8 cellular contexts compared by ENCODE assay signal in genomic region chr19:19900124-19900523, GRCh38. TPM values are rescaled to one million over a fixed set of nuclear protein-coding genes. Genes with fewer than 3 reads are reported as not detected.
DNase-seq lines count a peak whose midpoint lies in the region.

No MANE protein-coding gene starts in this region.

- DNase-seq in GM04503 (ENCODE audit: low read depth) (peak; percentile 33), Karpas-422 (no peak), globus pallidus (ENCODE audit: low spot score) (no peak), NCI-H2029 treated with DMSO at 0.1 percent for 48 hours (lab: John Stamatoyannopoulos, UW) (no peak)
- no peak for DNase-seq in activated CD4-positive, CD25-positive, alpha-beta regulatory T cell (lab: John Stamatoyannopoulos, UW)

- H3K9me3 ChIP-seq in Karpas-422 (ENCODE audit: low read length) (peaks cover 13% of the 10 kb centered on the region), iPS-20b (ENCODE audit: insufficient read depth, low read depth, low read length) (peaks cover 7% of the 10 kb centered on the region)

- H4K20me1 ChIP-seq in Karpas-422 (ENCODE audit: insufficient read depth, low read depth, low read length), result no peaks in the 10 kb centered on the region

- H3K27me3 ChIP-seq in Karpas-422 (ENCODE audit: low read length) (no peaks in the 10 kb centered on the region), iPS-20b (ENCODE audit: insufficient read depth, low read length) (no peaks in the 10 kb centered on the region)

- peak overlapping the region; percentile 94 for H3K9ac ChIP-seq in Karpas-422 (ENCODE audit: low read length)
- H3K9ac ChIP-seq in iPS-20b (ENCODE audit: low read depth, low read length), result peak overlapping the region; percentile 97; the same call in 1 of the 2 replicates

- H3K27ac Mint-ChIP-seq in activated naive CD4-positive, alpha-beta T cell treated with anti-CD3 and anti-CD28 coated beads, Interleukin-2, amount 50 U/mL, for 24 hours, result peak overlapping the region; percentile 86
- H3K27ac Mint-ChIP-seq in stimulated activated naive CD8-positive, alpha-beta T cell treated with anti-CD3 and anti-CD28 coated beads, Interleukin-15, Interleukin-2, amounts not matched to agents 100 ng/mL and 50 ng/mL, for 24 hours, result peak overlapping the region; percentile 91

- peaks cover 6% of the 10 kb centered on the region for H3K4me1 ChIP-seq in Karpas-422 (ENCODE audit: low read length)
- peaks cover 7% of the 10 kb centered on the region for H3K4me1 ChIP-seq in iPS-20b (ENCODE audit: insufficient read depth, low read length)

- peak overlapping the region; percentile 76 for H3K4me2 ChIP-seq in Karpas-422 (ENCODE audit: low read depth, low read length, poor library complexity, severe bottlenecking)

- H3K9me2 ChIP-seq in Karpas-422 (replicated peaks; ENCODE audit: insufficient read depth, low read length), result no peaks in the 10 kb centered on the region

- H2AFZ ChIP-seq in Karpas-422 (ENCODE audit: low read length), result peak overlapping the region; percentile 34; the same call in 1 of the 2 replicates

- H3K27me3 Mint-ChIP-seq in activated naive CD4-positive, alpha-beta T cell treated with anti-CD3 and anti-CD28 coated beads, Interleukin-2, amount 50 U/mL, for 24 hours, result no peaks in the 10 kb centered on the region
- no peaks in the 10 kb centered on the region for H3K27me3 Mint-ChIP-seq in stimulated activated naive CD8-positive, alpha-beta T cell treated with anti-CD3 and anti-CD28 coated beads, Interleukin-15, Interleukin-2, amounts not matched to agents 100 ng/mL and 50 ng/mL, for 24 hours

- peak overlapping the region; percentile 98 for H3K4me3 Mint-ChIP-seq in activated naive CD4-positive, alpha-beta T cell treated with anti-CD3 and anti-CD28 coated beads, Interleukin-2, amount 50 U/mL, for 24 hours
- peak overlapping the region; percentile 94 for H3K4me3 Mint-ChIP-seq in stimulated activated naive CD8-positive, alpha-beta T cell treated with anti-CD3 and anti-CD28 coated beads, Interleukin-15, Interleukin-2, amounts not matched to agents 100 ng/mL and 50 ng/mL, for 24 hours

- H3K36me3 ChIP-seq in Karpas-422 (ENCODE audit: insufficient read depth, low read length) (peaks cover 28% of the 10 kb centered on the region), iPS-20b (ENCODE audit: insufficient read depth, low read depth, low read length) (peaks cover 25% of the 10 kb centered on the region; the same call in 1 of the 2 replicates)

- peak overlapping the region; percentile 79 for H3K27ac ChIP-seq in Karpas-422 (ENCODE audit: low read length)
- H3K27ac ChIP-seq in iPS-20b (ENCODE audit: low read length), result peak overlapping the region; percentile 68

- H3K4me3 ChIP-seq in Karpas-422 (ENCODE audit: low read length) (peak overlapping the region; percentile 91), iPS-20b (ENCODE audit: low read length) (peak overlapping the region; percentile 95)

- peaks cover 43% of the 10 kb centered on the region for H3K79me2 ChIP-seq in Karpas-422 (ENCODE audit: low read length)

- H3K4me1 Mint-ChIP-seq in activated naive CD4-positive, alpha-beta T cell treated with anti-CD3 and anti-CD28 coated beads, Interleukin-2, amount 50 U/mL, for 24 hours, result peaks cover 27% of the 10 kb centered on the region
- H3K4me1 Mint-ChIP-seq in stimulated activated naive CD8-positive, alpha-beta T cell treated with anti-CD3 and anti-CD28 coated beads, Interleukin-15, Interleukin-2, amounts not matched to agents 100 ng/mL and 50 ng/mL, for 24 hours (ENCODE audit: low read depth), result peaks cover 33% of the 10 kb centered on the region

- H3K9me3 Mint-ChIP-seq in activated naive CD4-positive, alpha-beta T cell treated with anti-CD3 and anti-CD28 coated beads, Interleukin-2, amount 50 U/mL, for 24 hours, result peaks cover 10% of the 10 kb centered on the region
- H3K9me3 Mint-ChIP-seq in stimulated activated naive CD8-positive, alpha-beta T cell treated with anti-CD3 and anti-CD28 coated beads, Interleukin-15, Interleukin-2, amounts not matched to agents 100 ng/mL and 50 ng/mL, for 24 hours, result peaks cover 40% of the 10 kb centered on the region

- H3K36me3 Mint-ChIP-seq in activated naive CD4-positive, alpha-beta T cell treated with anti-CD3 and anti-CD28 coated beads, Interleukin-2, amount 50 U/mL, for 24 hours, result peaks cover 10% of the 10 kb centered on the region
- peaks cover 47% of the 10 kb centered on the region for H3K36me3 Mint-ChIP-seq in stimulated activated naive CD8-positive, alpha-beta T cell treated with anti-CD3 and anti-CD28 coated beads, Interleukin-15, Interleukin-2, amounts not matched to agents 100 ng/mL and 50 ng/mL, for 24 hours (ENCODE audit: low read depth)

RNA-seq across cellular contexts. Expression of gene ZNF93, which starts 0.6 kb away (rescaled TPM):
- total RNA-seq in Karpas-422 (2014; rRNA removed; shearing (Covaris generic); ENCODE audit: low replicate concordance), result 14.3 and 31.4 TPM in 2 replicates

RNA-seq across cellular contexts. Expression of gene ZNF253, which starts 34.4 kb away (rescaled TPM):
- total RNA-seq in Karpas-422 (2014; rRNA removed; shearing (Covaris generic); ENCODE audit: low replicate concordance), result 6.5 and 25.3 TPM in 2 replicates
